27 cellular contexts compared by ENCODE assay signal in the genomic region with DNA sequence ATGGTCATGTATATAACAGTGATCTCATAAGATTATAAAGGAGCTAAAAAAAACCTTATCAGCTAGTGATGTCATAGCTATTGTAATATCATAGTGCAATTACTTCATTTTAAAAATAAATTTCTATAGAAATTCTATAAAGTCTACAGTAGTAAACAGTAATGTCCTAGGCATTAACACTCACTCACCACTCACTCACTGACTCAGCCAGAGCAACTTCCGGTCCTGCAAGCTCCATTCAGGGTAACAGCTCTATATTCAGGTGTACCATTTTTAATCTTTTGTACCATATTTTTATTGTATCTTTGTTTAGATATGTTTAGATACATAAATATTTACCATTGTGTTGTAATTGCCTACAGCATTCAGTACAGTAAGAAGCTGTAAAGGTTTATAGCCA.
A peak's percentile ranks its signal among the peaks of the same experiment; 100 is the strongest.
DNase-seq lines count a peak whose midpoint lies in the region; FAIRE-seq and TF ChIP-seq lines count a peak whose summit lies in the region.
"Had no signal": no experiment of that assay in that cellular context is flagged by ENCODE, and none has a peak within 500 bp of the region (broad histone marks: within the 10 kb centered on the region; RNA-seq: fewer than 3 reads in every experiment).

No MANE protein-coding gene starts in this region.

- H3K27me3 ChIP-seq in mammary epithelial cell (ENCODE audit: insufficient read depth, low read length) (no peaks in the 10 kb centered on the region), breast epithelium (no peaks in the 10 kb centered on the region), MG63 (no peaks in the 10 kb centered on the region), endothelial cell of umbilical vein (ENCODE audit: control insufficient read depth in 2 of 2, insufficient read depth in 2 of 2, low read length in 2 of 2) (no peaks in the 10 kb centered on the region)
- H3K27me3 ChIP-seq: BLaER1, SJSA1 had no signal

- intact Hi-C loops in mammary epithelial cell (cut with micrococcal nuclease): no loop called here
- intact Hi-C loops in breast epithelium (cut with DNase I; ENCODE audit: low total_unique reads): no loop called here
- intact Hi-C loops in endothelial cell of umbilical vein (cut with micrococcal nuclease): no loop called here
- intact Hi-C loops in activated T-helper 1 cell treated with anti-CD3 and anti-CD28 coated beads, Interleukin-12 subunit alpha, Interleukin-12 subunit beta, Interleukin-2, Interleukin-4 antibody, amounts not matched to agents 30 ng/mL and 10 ng/mL and 1 ng/mL, durations not matched to agents 14 hours and 24 hours and 36 hours (cut with micrococcal nuclease): no loop called here

- H3K9me3 Mint-ChIP-seq in activated T-helper 1 cell treated with anti-CD3 and anti-CD28 coated beads, Interleukin-12 subunit alpha, Interleukin-12 subunit beta, Interleukin-2, Interleukin-4 antibody, amounts not matched to agents 30 ng/mL and 10 ng/mL and 1 ng/mL, durations not matched to agents 14 hours and 24 hours and 36 hours: no peaks in the 10 kb centered on the region

- H3K36me3 Mint-ChIP-seq in activated T-helper 1 cell treated with anti-CD3 and anti-CD28 coated beads, Interleukin-12 subunit alpha, Interleukin-12 subunit beta, Interleukin-2, Interleukin-4 antibody, amounts not matched to agents 30 ng/mL and 10 ng/mL and 1 ng/mL, durations not matched to agents 14 hours and 24 hours and 36 hours (ENCODE audit: low read depth): no peaks in the 10 kb centered on the region
- H3K36me3 Mint-ChIP-seq: CD4-positive, CD25-positive, alpha-beta regulatory T cell had no signal

- H3K79me2 ChIP-seq in mammary epithelial cell (ENCODE audit: insufficient read depth, low read length) (no peaks in the 10 kb centered on the region), endothelial cell of umbilical vein (ENCODE audit: control insufficient read depth, insufficient read depth, low read length) (no peaks in the 10 kb centered on the region)

- FAIRE-seq in endothelial cell of umbilical vein (lab: Jason Lieb, UNC): no peak
- FAIRE-seq: D721Med, GM12892, H1, HTR-8/SVneo had no signal

- H3K36me3 ChIP-seq in mammary epithelial cell (ENCODE audit: insufficient read depth, low read length) (no peaks in the 10 kb centered on the region), breast epithelium (no peaks in the 10 kb centered on the region), MG63 (no peaks in the 10 kb centered on the region), endothelial cell of umbilical vein (ENCODE audit: control insufficient read depth in 2 of 2, extremely low read depth in 1 of 2, insufficient read depth in 2 of 2, low read length in 2 of 2) (no peaks in the 10 kb centered on the region)
- H3K36me3 ChIP-seq: BLaER1, SJSA1 had no signal

- in situ Hi-C loops in mammary epithelial cell (cut with MboI; ENCODE audit: low sequenced_read_pairs in 2 of 2): no loop called here

- H3K9me1 ChIP-seq in endothelial cell of umbilical vein (replicated peaks; ENCODE audit: control insufficient read depth, extremely low read depth, insufficient read depth, low read length): no peaks in the 10 kb centered on the region

- H3K9me3 ChIP-seq in mammary epithelial cell (replicated peaks; ENCODE audit: insufficient read depth, low read length) (no peaks in the 10 kb centered on the region), breast epithelium (no peaks in the 10 kb centered on the region), MG63 (no peaks in the 10 kb centered on the region), endothelial cell of umbilical vein (replicated peaks; ENCODE audit: control insufficient read depth, insufficient read depth, low read length) (no peaks in the 10 kb centered on the region)
- H3K9me3 ChIP-seq: BLaER1 had no signal

- H4K20me1 ChIP-seq in mammary epithelial cell (ENCODE audit: insufficient read depth, low read length): no peaks in the 10 kb centered on the region
- H4K20me1 ChIP-seq in endothelial cell of umbilical vein (replicated peaks; ENCODE audit: control insufficient read depth, extremely low read depth, insufficient read depth, low read length): no peaks in the 10 kb centered on the region
- H4K20me1 ChIP-seq: BLaER1 had no signal

- WGBS in mammary epithelial cell (ENCODE audit: low coverage, missing lambda C conversion rate): 12% methylated on average over 1 of the region's 1 CpG

- peaks cover 9% of the 10 kb centered on the region for H3K4me1 ChIP-seq in mammary epithelial cell (ENCODE audit: insufficient read depth, low read length)
- H3K4me1 ChIP-seq in breast epithelium: no peaks in the 10 kb centered on the region
- H3K4me1 ChIP-seq in endothelial cell of umbilical vein (ENCODE audit: control insufficient read depth, extremely low read depth, insufficient read depth, low read length): no peaks in the 10 kb centered on the region

- no peaks in the 10 kb centered on the region for H3K4me1 Mint-ChIP-seq in activated T-helper 1 cell treated with anti-CD3 and anti-CD28 coated beads, Interleukin-12 subunit alpha, Interleukin-12 subunit beta, Interleukin-2, Interleukin-4 antibody, amounts not matched to agents 30 ng/mL and 10 ng/mL and 1 ng/mL, durations not matched to agents 14 hours and 24 hours and 36 hours (ENCODE audit: low read depth)
- H3K4me1 Mint-ChIP-seq: CD4-positive, CD25-positive, alpha-beta regulatory T cell had no signal

- POLR2A ChIA-PET in endothelial cell of umbilical vein (lab: Charles Lee): interaction anchor here (0.6 kb wide), 1 partner anchor 8 kb away, joined by 3 read pairs; no protein-coding TSS in a partner anchor

- TF ChIP-seq CTCF in mammary epithelial cell (conservative IDR thresholded peaks at IDR 0.05 in 1 of 2, IDR thresholded peaks at IDR 0.05 in 1 of 2; ENCODE audit: extremely low read depth in 1 of 2, insufficient read depth in 1 of 2, low read depth in 1 of 2, low read length in 2 of 2): no peak
- no peak for TF ChIP-seq CTCF in breast epithelium (IDR thresholded peaks at IDR 0.05)
- no peak for TF ChIP-seq CTCF in endothelial cell of umbilical vein (IDR thresholded peaks at IDR 0.05; ENCODE audit: extremely low read depth in 1 of 2, insufficient read depth in 1 of 2, low read depth in 1 of 2, low read length in 2 of 2)

- dilution Hi-C loops in mammary epithelial cell (cut with HindIII; ENCODE audit: low sequenced_read_pairs): no loop called here
- dilution Hi-C loops in endothelial cell of umbilical vein (cut with MboI; ENCODE audit: extremely low pct_ligation_motif_present, low sequenced_read_pairs): no loop called here

- H3K4me2 ChIP-seq in mammary epithelial cell (ENCODE audit: insufficient read depth, low read depth, low read length) (no peak overlapping the region), endothelial cell of umbilical vein (ENCODE audit: insufficient read depth, low read length) (no peak overlapping the region)
- H3K4me2 ChIP-seq: BLaER1 had no signal

- no peaks in the 10 kb centered on the region for H3K27me3 Mint-ChIP-seq in activated T-helper 1 cell treated with anti-CD3 and anti-CD28 coated beads, Interleukin-12 subunit alpha, Interleukin-12 subunit beta, Interleukin-2, Interleukin-4 antibody, amounts not matched to agents 30 ng/mL and 10 ng/mL and 1 ng/mL, durations not matched to agents 14 hours and 24 hours and 36 hours (ENCODE audit: insufficient read depth)
- H3K27me3 Mint-ChIP-seq: CD4-positive, CD25-positive, alpha-beta regulatory T cell had no signal

- H3K27ac ChIP-seq in mammary epithelial cell (ENCODE audit: insufficient read depth, low read depth, low read length) (no peak overlapping the region), breast epithelium (no peak overlapping the region), endothelial cell of umbilical vein (ENCODE audit: insufficient read depth, low read depth, low read length) (no peak overlapping the region)
- H3K27ac ChIP-seq: 22Rv1, BLaER1, SJSA1 had no signal

- H3K9ac ChIP-seq in mammary epithelial cell (ENCODE audit: insufficient read depth, low read length) (no peak overlapping the region), endothelial cell of umbilical vein (replicated peaks; ENCODE audit: extremely low read depth, insufficient read depth, low read length) (no peak overlapping the region)
- H3K9ac ChIP-seq: BLaER1 had no signal

- H3K4me3 Mint-ChIP-seq in activated T-helper 1 cell treated with anti-CD3 and anti-CD28 coated beads, Interleukin-12 subunit alpha, Interleukin-12 subunit beta, Interleukin-2, Interleukin-4 antibody, amounts not matched to agents 30 ng/mL and 10 ng/mL and 1 ng/mL, durations not matched to agents 14 hours and 24 hours and 36 hours: no peak overlapping the region
- H3K4me3 Mint-ChIP-seq: CD4-positive, CD25-positive, alpha-beta regulatory T cell had no signal

- no peak overlapping the region for H2AFZ ChIP-seq in mammary epithelial cell (ENCODE audit: low read depth, low read length)
- no peak overlapping the region for H2AFZ ChIP-seq in endothelial cell of umbilical vein (ENCODE audit: low read depth, low read length)

- H3K27ac Mint-ChIP-seq in activated T-helper 1 cell treated with anti-CD3 and anti-CD28 coated beads, Interleukin-12 subunit alpha, Interleukin-12 subunit beta, Interleukin-2, Interleukin-4 antibody, amounts not matched to agents 30 ng/mL and 10 ng/mL and 1 ng/mL, durations not matched to agents 14 hours and 24 hours and 36 hours: no peak overlapping the region
- H3K27ac Mint-ChIP-seq: CD4-positive, CD25-positive, alpha-beta regulatory T cell had no signal

- DNase-seq in mammary epithelial cell (peak; percentile 1), breast epithelium (ENCODE audit: low spot score in 2 of 2) (no peak), MG63 (peak; percentile 20), endothelial cell of umbilical vein (ENCODE audit: low read depth, low spot score) (no peak), DMS53 (lab: John Stamatoyannopoulos, UW) (no peak), NCI-H146 treated with DMSO at 0.1 percent for 48 hours (lab: John Stamatoyannopoulos, UW; ENCODE audit: unreplicated experiment) (no peak), NAMALWA (ENCODE audit: low spot score) (no peak)
- no peak for DNase-seq in activated T-helper 1 cell treated with anti-CD3 and anti-CD28 coated beads, Interleukin-12 subunit alpha, Interleukin-12 subunit beta, Interleukin-2, Interleukin-4 antibody, amounts not matched to agents 30 ng/mL and 10 ng/mL and 1 ng/mL, durations not matched to agents 14 hours and 24 hours and 36 hours (ENCODE audit: low spot score)
- DNase-seq: CD4-positive, CD25-positive, alpha-beta regulatory T cell; HCEC 1CT; KG1; NCI-H1092; NCI-H1417 treated with DMSO at 0.1 percent for 48 hours; NCI-H187; NCI-H2081 treated with DMSO at 0.1 percent for 48 hours; NCI-H2171; NCI-H345; NCI-H510A treated with DMSO at 0.1 percent for 48 hours; NCI-H748 treated with DMSO at 0.1 percent for 48 hours; Right ventricle myocardium superior had no signal

- H3K4me3 ChIP-seq in mammary epithelial cell (replicated peaks in 1 of 3; ENCODE audit: insufficient read depth in 1 of 3, low read depth in 2 of 3, low read length in 3 of 3) (no peak overlapping the region), breast epithelium (no peak overlapping the region), MG63 (no peak overlapping the region), endothelial cell of umbilical vein (replicated peaks in 1 of 3; ENCODE audit: insufficient read depth in 1 of 3, low read depth in 1 of 3, low read length in 3 of 3) (no peak overlapping the region)
- H3K4me3 ChIP-seq: BLaER1, SJSA1 had no signal

- TF ChIP-seq POLR2A in breast epithelium (IDR thresholded peaks at IDR 0.05): no peak
- no peak for TF ChIP-seq POLR2A in endothelial cell of umbilical vein (IDR thresholded peaks at IDR 0.05; ENCODE audit: low read depth, low read length)

- no TSS peak for BruUV-seq in mammary epithelial cell (replicated peaks; lab: Mats Ljungman, UMichigan)
- no TSS peak for BruUV-seq in endothelial cell of umbilical vein (replicated peaks; lab: Mats Ljungman, UMichigan)

- CTCF ChIA-PET in mammary epithelial cell (lab: Charles Lee; ENCODE audit: low non-redundant PET) (no interaction called here), endothelial cell of umbilical vein (lab: Charles Lee) (no interaction called here)

Comparison
In these comparisons a context has a peak if more than half of its experiments do, and no peak if none do; other contexts are left out.
1. DNase-seq: peak in mammary epithelial cell (single experiment) and MG63 (single experiment); none in breast epithelium (0 of 2), endothelial cell of umbilical vein (single experiment), DMS53 (single experiment), activated T-helper 1 cell treated with anti-CD3 and anti-CD28 coated beads, Interleukin-12 subunit alpha, Interleukin-12 subunit beta, Interleukin-2, Interleukin-4 antibody, amounts not matched to agents 30 ng/mL and 10 ng/mL and 1 ng/mL, durations not matched to agents 14 hours and 24 hours and 36 hours (single experiment), NCI-H146 treated with DMSO at 0.1 percent for 48 hours (single experiment) and NAMALWA (single experiment).